In genomic region chrX:149540621-149541520, GRCh38 we compare ENCODE assay signal across 8 cellular contexts. TPM values are rescaled to one million over a fixed set of nuclear protein-coding genes. Genes with fewer than 3 reads are reported as not detected.
DNase-seq lines count a peak whose midpoint lies in the region; ATAC-seq and TF ChIP-seq lines count a peak whose summit lies in the region.

Gene EOLA1 (plus strand): TSS chrX:149541012. CDS start chrX:149545631, 4,619 bp downstream.

- peaks cover 3% of the 10 kb centered on the region for H3K36me3 Mint-ChIP-seq in activated CD4-positive, alpha-beta T cell treated with anti-CD3 and anti-CD28 coated beads for 36 hours (ENCODE audit: low read depth)
- peaks cover 2% of the 10 kb centered on the region for H3K36me3 Mint-ChIP-seq in chondrocyte (ENCODE audit: low read depth)

- H3K27ac Mint-ChIP-seq in activated CD4-positive, alpha-beta T cell treated with anti-CD3 and anti-CD28 coated beads for 36 hours, result peak within 1 kb of the TSS; percentile 98
- H3K27ac Mint-ChIP-seq in chondrocyte (ENCODE audit: unreplicated experiment), result peak within 1 kb of the TSS; percentile 99

- peak; percentile 94 for DNase-seq in Ammon's horn (ENCODE audit: low spot score)
- peak; percentile 72 for DNase-seq in NCI-H510A treated with DMSO at 0.1 percent for 48 hours (lab: John Stamatoyannopoulos, UW)
- peak; percentile 94 for DNase-seq in activated CD4-positive, alpha-beta T cell treated with anti-CD3 and anti-CD28 coated beads for 36 hours
- peak; percentile 95 for DNase-seq in chondrocyte (ENCODE audit: low spot score)
- peak; percentile 89 to 92 for DNase-seq in left colon
- DNase-seq in stimulated activated CD4-positive, alpha-beta T cell treated with anti-CD3 and anti-CD28 coated beads, Interleukin-1b, Interleukin-23, amount 100 ng/mL, for 4 hours (ENCODE audit: low read depth in 2 of 2), result peak; percentile 70 to 75

- intact Hi-C loops in activated CD4-positive, alpha-beta T cell treated with anti-CD3 and anti-CD28 coated beads for 36 hours (cut with DNase I, micrococcal nuclease), result loop anchor here in 1 of 2 experiments (2.0 kb wide), 3 partner anchors 36 to 1028 kb away; partner anchors contain the start of genes IDS, MTM1 and TMEM185A
- intact Hi-C loops in left colon (cut with DNase I, micrococcal nuclease), result no loop called here

- CTCF ChIA-PET in activated CD4-positive, alpha-beta T cell treated with anti-CD3 and anti-CD28 coated beads for 36 hours (lab: Charles Lee), result interaction anchor here (0.5 to 1.2 kb wide), 4 partner anchors 13 to 1174 kb away, joined by 3 to 4 read pairs (median 3); no protein-coding TSS in a partner anchor

- H3K27me3 Mint-ChIP-seq in activated CD4-positive, alpha-beta T cell treated with anti-CD3 and anti-CD28 coated beads for 36 hours, result no peaks in the 10 kb centered on the region
- H3K27me3 Mint-ChIP-seq in chondrocyte (ENCODE audit: low read depth), result no peaks in the 10 kb centered on the region

- peak; percentile 82 for TF ChIP-seq POLR2A in GM19193 (IDR thresholded peaks at IDR 0.05; ENCODE audit: extremely low read depth, insufficient read depth, insufficient read length)

- POLR2A ChIA-PET in activated CD4-positive, alpha-beta T cell treated with anti-CD3 and anti-CD28 coated beads for 36 hours (lab: Charles Lee), result interaction anchor here (1.6 to 2.7 kb wide), 4 partner anchors 13 to 398 kb away, joined by 6 to 30 read pairs (median 9); partner anchors contain the start of genes EOLA2 and IDS

- H3K9me3 Mint-ChIP-seq in activated CD4-positive, alpha-beta T cell treated with anti-CD3 and anti-CD28 coated beads for 36 hours (ENCODE audit: low read depth), result no peaks in the 10 kb centered on the region
- H3K9me3 Mint-ChIP-seq in chondrocyte (ENCODE audit: low read depth), result no peaks in the 10 kb centered on the region

- ATAC-seq in HG03439 (IDR thresholded peaks at IDR 0.05; ENCODE audit: unreplicated experiment), result peak; percentile 85
- ATAC-seq in activated CD4-positive, alpha-beta T cell treated with anti-CD3 and anti-CD28 coated beads for 36 hours, result peak; percentile 82
- ATAC-seq in left colon, result peak; percentile 67

- peaks cover 9% of the 10 kb centered on the region for H3K4me1 Mint-ChIP-seq in activated CD4-positive, alpha-beta T cell treated with anti-CD3 and anti-CD28 coated beads for 36 hours
- peaks cover 4% of the 10 kb centered on the region for H3K4me1 Mint-ChIP-seq in chondrocyte (ENCODE audit: low read depth)

- H3K4me3 Mint-ChIP-seq in activated CD4-positive, alpha-beta T cell treated with anti-CD3 and anti-CD28 coated beads for 36 hours, result peak within 1 kb of the TSS; percentile 82
- peak within 1 kb of the TSS; percentile 87 for H3K4me3 Mint-ChIP-seq in chondrocyte (ENCODE audit: unreplicated experiment)

- no peak for TF ChIP-seq CTCF in chondrocyte (IDR thresholded peaks at IDR 0.05)

RNA-seq across cellular contexts. Expression of gene EOLA1, which starts in this region (rescaled TPM):
- total RNA-seq in activated CD4-positive, alpha-beta T cell treated with anti-CD3 and anti-CD28 coated beads for 36 hours, result 10 to 100 TPM; 29.4 to 37.4 TPM
- 14.7 to 18.9 TPM (median 17.8 TPM) in 3 replicates for total RNA-seq in chondrocyte
- 10 to 100 TPM; 37.2 to 37.8 TPM for total RNA-seq in left colon

Comparison
In these comparisons a context has a peak if more than half of its experiments do, and no peak if none do; other contexts are left out.
1. Peak in every context shown above with its lines: DNase-seq and ATAC-seq.